Comparison of ENCODE assay signal across 26 cellular contexts in the genomic region with DNA sequence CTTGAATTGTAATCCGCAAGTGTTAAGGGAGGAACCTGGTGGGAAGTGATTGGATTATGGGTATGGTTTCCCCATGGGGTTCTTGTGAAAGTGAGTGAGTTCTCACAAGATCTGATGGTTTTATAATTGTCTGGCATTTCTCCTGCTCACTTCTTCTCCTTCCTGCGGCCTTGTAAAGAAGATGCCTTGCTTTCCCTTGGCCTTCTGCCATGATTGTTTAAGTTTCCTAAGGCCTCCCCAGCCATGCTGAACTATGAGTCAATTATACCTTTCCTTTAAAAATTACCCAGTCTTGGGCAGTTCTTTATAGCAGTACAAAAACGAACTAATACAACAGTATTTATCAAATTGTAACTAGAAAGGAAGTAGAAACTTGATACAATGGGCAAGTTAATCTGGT.
"Had no signal": no experiment of that assay in that cellular context is flagged by ENCODE, and none has a peak within 500 bp of the region (broad histone marks: within the 10 kb centered on the region; RNA-seq: fewer than 3 reads in every experiment).

No MANE protein-coding gene starts in this region.

- H3K27ac ChIP-seq: ascending aorta, cardiac muscle cell, Peyer's patch, SJSA1 had no signal

- H3K9me2 ChIP-seq: SK-N-SH had no signal

- H3K4me1 ChIP-seq: ascending aorta, SJSA1 had no signal

- H3K9me3 ChIP-seq: Peyer's patch had no signal

- H3K4me2 ChIP-seq: SK-N-SH had no signal

- H3K27me3 ChIP-seq: ascending aorta, cardiac muscle cell, Peyer's patch, SJSA1 had no signal

- H3K4me3 ChIP-seq: ascending aorta, cardiac muscle cell, K562, Peyer's patch, SJSA1 had no signal

- ATAC-seq: activated CD4-positive, alpha-beta T cell treated with anti-CD3 and anti-CD28 coated beads for 36 hours; activated CD8-positive, alpha-beta T cell treated with anti-CD3 and anti-CD28 coated beads, Interleukin-2, amount 10 ng/mL, durations not matched to agents 7 days and 5 days; K562; PC-3 had no signal

- DNase-seq: activated CD4-positive, alpha-beta T cell treated with anti-CD3 and anti-CD28 coated beads for 36 hours; activated CD4-positive, alpha-beta T cell treated with anti-CD3 and anti-CD28 coated beads, Interleukin-2, amount 10 ng/mL, durations not matched to agents 7 days and 5 days; activated CD4-positive, alpha-beta T cell treated with anti-CD3 and anti-CD28 coated beads, Interleukin-2, amount 50 U/mL, for 48 hours; activated CD8-positive, alpha-beta T cell treated with anti-CD3 and anti-CD28 coated beads, Interleukin-2, amount 10 ng/mL, durations not matched to agents 7 days and 5 days; activated naive CD4-positive, alpha-beta T cell treated with anti-CD3 and anti-CD28 coated beads, Interleukin-2, amount 10 ng/mL, durations not matched to agents 7 days and 5 days; activated naive CD8-positive, alpha-beta T cell treated with anti-CD3 and anti-CD28 coated beads, Interleukin-2, amount 10 ng/mL, durations not matched to agents 7 days and 5 days; activated T-cell treated with anti-CD3 and anti-CD28 coated beads, Interleukin-2, amount 50 U/mL, for 24 hours; amygdala; NCI-H1105; NCI-H1417 treated with DMSO at 0.1 percent for 48 hours; NCI-H187 treated with DMSO at 0.1 percent for 48 hours; NCI-H2081 treated with DMSO at 0.1 percent for 48 hours; NCI-H226; NCI-H446 treated with DMSO at 0.1 percent for 48 hours; NCI-H524; NCI-H69; NK-92 treated with Interleukin-12 subunit alpha and Interleukin-12 subunit beta, amount 100 ng/mL, for 24 hours; PC-3; Peyer's patch; RPMI8226; SHP77 treated with DMSO at 0.1 percent for 48 hours; SK-N-SH had no signal
